ENCODE assay signal across 8 cellular contexts in the genomic region with DNA sequence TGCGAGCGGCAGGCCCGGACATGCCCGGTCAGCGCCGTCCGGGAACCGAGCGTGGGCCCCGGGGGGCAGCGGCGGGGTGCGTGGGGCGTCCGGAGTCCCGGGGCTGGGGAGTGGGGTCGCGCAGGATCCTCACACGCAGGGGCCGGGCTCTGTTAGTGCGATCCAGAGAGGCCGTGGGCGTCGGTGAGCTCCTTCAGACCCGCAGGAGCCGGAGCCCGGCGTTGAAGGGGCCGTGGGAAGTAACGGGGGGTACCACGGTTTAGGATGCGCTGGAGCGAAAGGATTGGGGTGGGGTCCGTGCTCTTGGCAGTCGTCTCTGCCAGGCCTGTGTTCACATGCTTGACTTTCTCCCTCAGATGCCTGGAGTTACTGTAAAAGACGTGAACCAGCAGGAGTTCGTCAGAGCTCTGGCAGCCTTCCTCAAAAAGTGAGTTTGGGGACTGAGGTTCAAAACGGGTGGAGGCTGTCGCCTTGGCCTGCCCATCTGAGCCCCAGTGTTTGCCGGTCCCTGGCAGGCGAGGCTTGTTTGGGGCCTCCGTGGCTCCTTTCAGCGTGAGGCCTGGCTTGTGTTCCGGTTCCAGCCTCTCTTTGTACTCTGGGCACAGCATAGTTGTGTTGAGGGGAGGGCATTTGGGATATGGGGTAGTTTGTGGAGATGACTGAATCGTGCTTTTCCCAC. TPM values are rescaled to one million over a fixed set of nuclear protein-coding genes. Genes with fewer than 3 reads are reported as not detected.
DNase-seq lines count a peak whose midpoint lies in the region; ATAC-seq and TF ChIP-seq lines count a peak whose summit lies in the region.

No MANE protein-coding gene starts in this region.

- peak overlapping the region; percentile 91 for H3K27ac ChIP-seq in cardiac muscle cell
- peak overlapping the region; percentile 86 to 100 (median 98) for H3K27ac ChIP-seq in gastrocnemius medialis

- peaks cover 10% of the 10 kb centered on the region for H3K4me1 ChIP-seq in cardiac muscle cell (ENCODE audit: low read depth)
- peaks cover 26 to 37% of the 10 kb centered on the region in 2 donors for H3K4me1 ChIP-seq in gastrocnemius medialis

- H3K4me3 Mint-ChIP-seq in activated T-helper 1 cell treated with anti-CD3 and anti-CD28 coated beads, Interleukin-12 subunit alpha, Interleukin-12 subunit beta, Interleukin-2, Interleukin-4 antibody, amounts not matched to agents 30 ng/mL and 10 ng/mL and 1 ng/mL, durations not matched to agents 14 hours and 24 hours and 36 hours, result peak overlapping the region; percentile 95

- intact Hi-C loops in Right ventricle myocardium inferior (cut with DNase I) (loop anchor here (5.0 kb wide), 1 partner anchor 97 kb away; a partner anchor contains a TSS), cardiac septum (cut with DNase I) (loop anchor here (2.0 kb wide), 1 partner anchor 24 kb away; no protein-coding TSS in a partner anchor), gastrocnemius medialis (cut with DNase I; ENCODE audit: low total_unique reads) (loop anchor here (5.0 to 10.0 kb wide), 3 partner anchors 217 to 464 kb away; a partner anchor contains a TSS)
- intact Hi-C loops in activated T-helper 1 cell treated with anti-CD3 and anti-CD28 coated beads, Interleukin-12 subunit alpha, Interleukin-12 subunit beta, Interleukin-2, Interleukin-4 antibody, amounts not matched to agents 30 ng/mL and 10 ng/mL and 1 ng/mL, durations not matched to agents 14 hours and 24 hours and 36 hours (cut with micrococcal nuclease), result loop anchor here (1.0 to 2.0 kb wide), 5 partner anchors 11 to 1890 kb away; a partner anchor contains a TSS

- peaks cover 4% of the 10 kb centered on the region for H3K27me3 Mint-ChIP-seq in activated T-helper 1 cell treated with anti-CD3 and anti-CD28 coated beads, Interleukin-12 subunit alpha, Interleukin-12 subunit beta, Interleukin-2, Interleukin-4 antibody, amounts not matched to agents 30 ng/mL and 10 ng/mL and 1 ng/mL, durations not matched to agents 14 hours and 24 hours and 36 hours (ENCODE audit: insufficient read depth)

- TF ChIP-seq CTCF in cardiac muscle cell (IDR thresholded peaks at IDR 0.05; ENCODE audit: low read depth, low read length) (no peak), gastrocnemius medialis (IDR thresholded peaks at IDR 0.05 in 4 of 5, conservative IDR thresholded peaks at IDR 0.05 in 1 of 5) (no peak)

- TF ChIP-seq POLR2A in gastrocnemius medialis (IDR thresholded peaks at IDR 0.05), result no peak

- H3K9me3 ChIP-seq in cardiac muscle cell (ENCODE audit: low read depth) (no peaks in the 10 kb centered on the region), gastrocnemius medialis (no peaks in the 10 kb centered on the region)

- no peaks in the 10 kb centered on the region for H3K9me3 Mint-ChIP-seq in activated T-helper 1 cell treated with anti-CD3 and anti-CD28 coated beads, Interleukin-12 subunit alpha, Interleukin-12 subunit beta, Interleukin-2, Interleukin-4 antibody, amounts not matched to agents 30 ng/mL and 10 ng/mL and 1 ng/mL, durations not matched to agents 14 hours and 24 hours and 36 hours

- DNase-seq in Right ventricle myocardium inferior (ENCODE audit: missing footprints), result peak; percentile 76
- no peak for DNase-seq in cardiac septum (ENCODE audit: low spot score)
- no peak for DNase-seq in activated T-helper 1 cell treated with anti-CD3 and anti-CD28 coated beads, Interleukin-12 subunit alpha, Interleukin-12 subunit beta, Interleukin-2, Interleukin-4 antibody, amounts not matched to agents 30 ng/mL and 10 ng/mL and 1 ng/mL, durations not matched to agents 14 hours and 24 hours and 36 hours (ENCODE audit: low spot score)
- peak in 1 of 2 donors; percentile 31 for DNase-seq in cardiac muscle cell (ENCODE audit: low read depth in 1 of 2, low spot score in 1 of 2)
- DNase-seq in gastrocnemius medialis, result no peak
- DNase-seq in iPS-NIHi11 (ENCODE audit: low spot score), result no peak

- peak overlapping the region; percentile 76 for H3K4me3 ChIP-seq in cardiac muscle cell
- H3K4me3 ChIP-seq in gastrocnemius medialis, result peak overlapping the region; percentile 70 to 94 (median 92)

- H3K4me1 Mint-ChIP-seq in activated T-helper 1 cell treated with anti-CD3 and anti-CD28 coated beads, Interleukin-12 subunit alpha, Interleukin-12 subunit beta, Interleukin-2, Interleukin-4 antibody, amounts not matched to agents 30 ng/mL and 10 ng/mL and 1 ng/mL, durations not matched to agents 14 hours and 24 hours and 36 hours (ENCODE audit: low read depth), result peaks cover 39% of the 10 kb centered on the region

- ATAC-seq in Right ventricle myocardium inferior (no peak), gastrocnemius medialis (no peak), GM18868 (IDR thresholded peaks at IDR 0.05; ENCODE audit: unreplicated experiment) (no peak), HG03520 (IDR thresholded peaks at IDR 0.05; ENCODE audit: unreplicated experiment) (no peak)

- H3K27ac Mint-ChIP-seq in activated T-helper 1 cell treated with anti-CD3 and anti-CD28 coated beads, Interleukin-12 subunit alpha, Interleukin-12 subunit beta, Interleukin-2, Interleukin-4 antibody, amounts not matched to agents 30 ng/mL and 10 ng/mL and 1 ng/mL, durations not matched to agents 14 hours and 24 hours and 36 hours, result peak overlapping the region; percentile 84

- H3K36me3 ChIP-seq in cardiac muscle cell, result peaks cover 42% of the 10 kb centered on the region
- H3K36me3 ChIP-seq in gastrocnemius medialis, result peaks cover 0 to 45% of the 10 kb centered on the region in 2 donors

- peaks cover 46% of the 10 kb centered on the region for H3K36me3 Mint-ChIP-seq in activated T-helper 1 cell treated with anti-CD3 and anti-CD28 coated beads, Interleukin-12 subunit alpha, Interleukin-12 subunit beta, Interleukin-2, Interleukin-4 antibody, amounts not matched to agents 30 ng/mL and 10 ng/mL and 1 ng/mL, durations not matched to agents 14 hours and 24 hours and 36 hours (ENCODE audit: low read depth)

- in situ Hi-C loops in gastrocnemius medialis (cut with MboI; ENCODE audit: low sequenced_read_pairs in 4 of 4), result loop anchor here in 2 of 4 donors (5.0 to 10.0 kb wide), 2 partner anchors 82 to 94 kb away; a partner anchor contains a TSS

- peaks cover 4% of the 10 kb centered on the region for H3K27me3 ChIP-seq in cardiac muscle cell
- H3K27me3 ChIP-seq in gastrocnemius medialis, result no peaks in the 10 kb centered on the region

RNA-seq across cellular contexts. Expression of a gene that starts 0.5 kb away (rescaled TPM):
- total RNA-seq in Right ventricle myocardium inferior (717 TPM), cardiac septum (548 TPM), cardiac muscle cell (1,651 and 2,830 TPM in 2 replicates), gastrocnemius medialis (100 to 1,000 TPM; 180 to 636 (median 401) TPM)
- 2,887 and 2,906 TPM in 2 replicates for total RNA-seq in activated T-helper 1 cell treated with anti-CD3 and anti-CD28 coated beads, Interleukin-12 subunit alpha, Interleukin-12 subunit beta, Interleukin-2, Interleukin-4 antibody, amounts not matched to agents 30 ng/mL and 10 ng/mL and 1 ng/mL, durations not matched to agents 14 hours and 24 hours and 36 hours
- 1,323 and 1,693 TPM in 2 replicates for polyA plus RNA-seq in cardiac muscle cell

RNA-seq across cellular contexts. Expression of a gene that starts 15.7 kb away (rescaled TPM):
- not detected for total RNA-seq in Right ventricle myocardium inferior
- total RNA-seq in cardiac septum, result not detected
- total RNA-seq in activated T-helper 1 cell treated with anti-CD3 and anti-CD28 coated beads, Interleukin-12 subunit alpha, Interleukin-12 subunit beta, Interleukin-2, Interleukin-4 antibody, amounts not matched to agents 30 ng/mL and 10 ng/mL and 1 ng/mL, durations not matched to agents 14 hours and 24 hours and 36 hours, result not detected in 2 replicates
- not detected in 2 replicates for total RNA-seq in cardiac muscle cell
- polyA plus RNA-seq in cardiac muscle cell, result not detected in 2 replicates
- not detected for total RNA-seq in gastrocnemius medialis

RNA-seq across cellular contexts. Expression of a gene that starts 16.1 kb away (rescaled TPM):
- total RNA-seq in Right ventricle myocardium inferior (not detected), cardiac septum (not detected), cardiac muscle cell (not detected in 2 replicates), gastrocnemius medialis (not detected)
- total RNA-seq in activated T-helper 1 cell treated with anti-CD3 and anti-CD28 coated beads, Interleukin-12 subunit alpha, Interleukin-12 subunit beta, Interleukin-2, Interleukin-4 antibody, amounts not matched to agents 30 ng/mL and 10 ng/mL and 1 ng/mL, durations not matched to agents 14 hours and 24 hours and 36 hours, result not detected in 2 replicates
- polyA plus RNA-seq in cardiac muscle cell, result not detected in 2 replicates

RNA-seq across cellular contexts. Expression of a gene that starts 16.5 kb away (rescaled TPM):
- total RNA-seq in Right ventricle myocardium inferior, result 0.19 TPM
- total RNA-seq in cardiac septum, result not detected
- total RNA-seq in activated T-helper 1 cell treated with anti-CD3 and anti-CD28 coated beads, Interleukin-12 subunit alpha, Interleukin-12 subunit beta, Interleukin-2, Interleukin-4 antibody, amounts not matched to agents 30 ng/mL and 10 ng/mL and 1 ng/mL, durations not matched to agents 14 hours and 24 hours and 36 hours, result 2.7 and 2.9 TPM in 2 replicates
- 0.11 TPM in 1 of 2 replicates, not detected in the other for total RNA-seq in cardiac muscle cell
- polyA plus RNA-seq in cardiac muscle cell, result 0.22 and 0.24 TPM in 2 replicates
- total RNA-seq in gastrocnemius medialis, result under 1 TPM in 1 of 4 donors, not detected in 3; 0.20 TPM

RNA-seq across cellular contexts. Expression of a gene that starts 22.4 kb away (rescaled TPM):
- 31.6 TPM for total RNA-seq in Right ventricle myocardium inferior
- 37.9 TPM for total RNA-seq in cardiac septum
- 386 and 392 TPM in 2 replicates for total RNA-seq in activated T-helper 1 cell treated with anti-CD3 and anti-CD28 coated beads, Interleukin-12 subunit alpha, Interleukin-12 subunit beta, Interleukin-2, Interleukin-4 antibody, amounts not matched to agents 30 ng/mL and 10 ng/mL and 1 ng/mL, durations not matched to agents 14 hours and 24 hours and 36 hours
- total RNA-seq in cardiac muscle cell, result 19.2 and 49.9 TPM in 2 replicates
- polyA plus RNA-seq in cardiac muscle cell, result 40.1 and 68.1 TPM in 2 replicates
- total RNA-seq in gastrocnemius medialis, result 10 to 100 TPM; 12.1 to 21.6 (median 15.5) TPM
